In genomic region chr1:1755426-1755825, GRCh38 we compare ENCODE assay signal across 2 cellular contexts.
TF ChIP-seq lines count a peak whose summit lies in the region.

No MANE protein-coding gene starts in this region.

TF ChIP-seq in liver, 16 proteins besides CTCF, POLR2A, EP300 and RAD21:
- no peak for TF ChIP-seq JUND (IDR thresholded peaks at IDR 0.05)
- TF ChIP-seq NR2F2 (IDR thresholded peaks at IDR 0.05) = no peak

TF ChIP-seq in HepG2, 621 proteins besides CTCF, POLR2A, EP300 and RAD21:
- no peak for TF ChIP-seq ZNF44 (CRISPR knock-in tag; IDR thresholded peaks at IDR 0.05)
- no peak for TF ChIP-seq ZNF225 (CRISPR knock-in tag; IDR thresholded peaks at IDR 0.05)
- TF ChIP-seq GTF3A (CRISPR knock-in tag; conservative IDR thresholded peaks at IDR 0.05) = no peak
- no peak for TF ChIP-seq ZNF841 (CRISPR knock-in tag; IDR thresholded peaks at IDR 0.05; ENCODE audit: borderline replicate concordance)
- TF ChIP-seq TEF (CRISPR knock-in tag; IDR thresholded peaks at IDR 0.05) = no peak
- no peak for TF ChIP-seq PITX1 (CRISPR knock-in tag; IDR thresholded peaks at IDR 0.05)
- TF ChIP-seq, protein P1, sequence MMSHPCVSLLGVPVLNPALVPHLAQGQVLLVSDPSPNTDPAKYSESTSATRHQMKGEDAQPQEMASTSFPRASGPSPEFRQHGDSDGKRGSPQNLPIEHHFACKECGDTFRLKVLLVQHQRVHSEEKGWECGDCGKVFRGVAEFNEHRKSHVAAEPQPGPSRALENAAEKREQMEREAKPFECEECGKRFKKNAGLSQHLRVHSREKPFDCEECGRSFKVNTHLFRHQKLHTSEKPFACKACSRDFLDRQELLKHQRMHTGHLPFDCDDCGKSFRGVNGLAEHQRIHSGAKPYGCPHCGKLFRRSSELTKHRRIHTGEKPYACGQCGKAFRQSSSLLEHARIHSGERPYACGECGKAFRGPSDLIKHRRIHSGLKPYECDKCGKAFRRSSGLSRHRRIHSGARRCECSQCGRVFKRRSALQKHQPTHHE (CRISPR knock-in tag; IDR thresholded peaks at IDR 0.05; ENCODE audit: borderline replicate concordance) = no peak
- TF ChIP-seq, protein P2, sequence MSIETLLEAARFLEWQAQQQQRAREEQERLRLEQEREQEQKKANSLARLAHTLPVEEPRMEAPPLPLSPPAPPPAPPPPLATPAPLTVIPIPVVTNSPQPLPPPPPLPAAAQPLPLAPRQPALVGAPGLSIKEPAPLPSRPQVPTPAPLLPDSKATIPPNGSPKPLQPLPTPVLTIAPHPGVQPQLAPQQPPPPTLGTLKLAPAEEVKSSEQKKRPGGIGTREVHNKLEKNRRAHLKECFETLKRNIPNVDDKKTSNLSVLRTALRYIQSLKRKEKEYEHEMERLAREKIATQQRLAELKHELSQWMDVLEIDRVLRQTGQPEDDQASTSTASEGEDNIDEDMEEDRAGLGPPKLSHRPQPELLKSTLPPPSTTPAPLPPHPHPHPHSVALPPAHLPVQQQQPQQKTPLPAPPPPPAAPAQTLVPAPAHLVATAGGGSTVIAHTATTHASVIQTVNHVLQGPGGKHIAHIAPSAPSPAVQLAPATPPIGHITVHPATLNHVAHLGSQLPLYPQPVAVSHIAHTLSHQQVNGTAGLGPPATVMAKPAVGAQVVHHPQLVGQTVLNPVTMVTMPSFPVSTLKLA (IDR thresholded peaks at IDR 0.05) = no peak
- no peak for TF ChIP-seq ZNF317 (CRISPR knock-in tag; IDR thresholded peaks at IDR 0.05)
- TF ChIP-seq JUNB (CRISPR knock-in tag; IDR thresholded peaks at IDR 0.05; ENCODE audit: borderline replicate concordance) = no peak
- TF ChIP-seq KDM5A (IDR thresholded peaks at IDR 0.05; ENCODE audit: borderline replicate concordance, low read length) = no peak
- TF ChIP-seq SIX4 (CRISPR knock-in tag; IDR thresholded peaks at IDR 0.05) = no peak
- TF ChIP-seq ZNF468 (CRISPR knock-in tag; IDR thresholded peaks at IDR 0.05) = no peak
